ENCODE assay signal across 1 cellular context in the genomic region with DNA sequence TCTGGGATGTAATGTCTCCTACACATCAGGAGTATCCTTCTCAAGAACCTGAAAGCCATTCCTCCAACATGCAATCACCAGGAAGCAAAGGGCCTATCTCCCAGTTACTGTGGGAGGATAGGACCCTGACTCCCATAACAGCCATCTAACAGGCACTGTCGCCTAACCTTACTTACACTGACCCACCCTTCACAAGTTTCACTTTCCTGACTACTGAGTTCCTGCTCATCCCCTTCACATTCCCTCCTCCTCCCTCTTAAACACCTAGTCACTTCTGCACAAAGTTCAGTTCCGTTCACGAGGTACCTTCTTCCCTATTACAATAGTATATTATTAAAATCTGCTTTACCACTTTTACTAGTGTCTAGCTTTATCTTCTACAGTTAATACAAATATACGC.
A peak's percentile ranks its signal among the peaks of the same experiment; 100 is the strongest.
TF ChIP-seq lines count a peak whose summit lies in the region.

No MANE protein-coding gene starts in this region.

TF ChIP-seq in GM12878, 131 proteins besides CTCF, POLR2A, EP300 and RAD21:
- TF ChIP-seq, protein P1, sequence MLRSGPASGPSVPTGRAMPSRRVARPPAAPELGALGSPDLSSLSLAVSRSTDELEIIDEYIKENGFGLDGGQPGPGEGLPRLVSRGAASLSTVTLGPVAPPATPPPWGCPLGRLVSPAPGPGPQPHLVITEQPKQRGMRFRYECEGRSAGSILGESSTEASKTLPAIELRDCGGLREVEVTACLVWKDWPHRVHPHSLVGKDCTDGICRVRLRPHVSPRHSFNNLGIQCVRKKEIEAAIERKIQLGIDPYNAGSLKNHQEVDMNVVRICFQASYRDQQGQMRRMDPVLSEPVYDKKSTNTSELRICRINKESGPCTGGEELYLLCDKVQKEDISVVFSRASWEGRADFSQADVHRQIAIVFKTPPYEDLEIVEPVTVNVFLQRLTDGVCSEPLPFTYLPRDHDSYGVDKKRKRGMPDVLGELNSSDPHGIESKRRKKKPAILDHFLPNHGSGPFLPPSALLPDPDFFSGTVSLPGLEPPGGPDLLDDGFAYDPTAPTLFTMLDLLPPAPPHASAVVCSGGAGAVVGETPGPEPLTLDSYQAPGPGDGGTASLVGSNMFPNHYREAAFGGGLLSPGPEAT (IDR thresholded peaks at IDR 0.05; ENCODE audit: low read depth) = 0 out of 2 replicates have a peak, but pooled peaks have one; percentile 22
- no peak for TF ChIP-seq HDGF (IDR thresholded peaks at IDR 0.05)
